In the genomic region with DNA sequence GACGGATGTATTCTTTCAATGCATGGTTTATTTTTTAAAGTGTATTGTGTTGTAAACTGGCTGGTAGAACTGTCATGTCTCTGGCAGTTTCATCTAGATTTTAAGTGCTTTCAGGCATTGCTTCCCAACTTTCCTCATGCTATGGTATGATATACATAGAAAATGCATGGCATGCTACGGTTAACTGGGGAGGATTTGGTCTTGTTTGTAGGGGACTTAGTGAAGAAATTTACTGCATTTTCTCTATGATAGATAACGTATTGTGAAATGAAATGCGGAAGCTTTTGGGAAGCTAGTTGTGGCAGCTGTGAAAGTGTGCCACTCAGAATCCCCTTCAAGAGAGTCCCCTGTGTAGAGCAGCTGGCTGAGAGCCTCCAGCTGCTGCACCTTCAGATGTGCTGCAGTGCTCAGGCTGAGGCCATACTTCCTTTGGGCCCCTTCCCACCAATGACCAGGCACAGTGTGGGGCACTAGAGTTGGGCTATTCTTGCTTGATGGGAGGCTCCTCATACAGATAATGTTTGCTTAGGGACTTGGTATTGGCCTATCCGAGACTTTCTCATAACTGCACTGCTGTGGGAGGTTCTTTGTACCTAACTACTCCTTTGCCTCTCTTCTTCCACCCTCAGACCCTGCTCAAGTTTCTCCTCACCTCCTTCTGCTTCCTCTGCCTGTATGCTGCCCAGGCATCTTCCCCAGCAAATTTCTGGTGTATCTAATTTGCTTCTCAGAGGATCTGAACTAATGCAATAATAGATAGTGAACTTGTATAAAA, we compare ENCODE assay signal across 13 cellular contexts. TPM values are rescaled to one million over a fixed set of nuclear protein-coding genes. Genes with fewer than 3 reads are reported as not detected.
DNase-seq lines count a peak whose midpoint lies in the region; ATAC-seq and TF ChIP-seq lines count a peak whose summit lies in the region.
"Had no signal": no experiment of that assay in that cellular context is flagged by ENCODE, and none has a peak within 500 bp of the region (broad histone marks: within the 10 kb centered on the region; RNA-seq: fewer than 3 reads in every experiment).

No MANE protein-coding gene starts in this region.

- BruUV-seq in MCF 10A (replicated peaks; lab: Mats Ljungman, UMichigan) (no TSS peak), mammary epithelial cell (replicated peaks; lab: Mats Ljungman, UMichigan) (no TSS peak)

- DNase-seq in MCF 10A (ENCODE audit: unreplicated experiment), result no peak
- DNase-seq in mammary epithelial cell, result no peak
- no peak for DNase-seq in central memory CD8-positive, alpha-beta T cell (ENCODE audit: low spot score in 2 of 2)
- DNase-seq in substantia nigra (lab: John Stamatoyannopoulos, UW), result no peak
- DNase-seq in NCI-H128 (lab: John Stamatoyannopoulos, UW; ENCODE audit: unreplicated experiment), result no peak
- no peak for DNase-seq in putamen (ENCODE audit: low spot score)
- no peak for DNase-seq in NCI-H510A treated with DMSO at 0.1 percent for 48 hours (lab: John Stamatoyannopoulos, UW)
- DNase-seq: activated CD4-positive, alpha-beta T cell treated with anti-CD3 and anti-CD28 coated beads, Interleukin-2, amount 50 U/mL, for 4 hours; adrenal gland; NCI-H187 treated with DMSO at 0.1 percent for 48 hours; nucleus accumbens had no signal

- no peak overlapping the region for H2AFZ ChIP-seq in mammary epithelial cell (ENCODE audit: low read depth, low read length)

- no peak overlapping the region for H3K27ac ChIP-seq in mammary epithelial cell (ENCODE audit: insufficient read depth, low read depth, low read length)
- H3K27ac ChIP-seq in substantia nigra (ENCODE audit: low read depth, low read length, poor library complexity, severe bottlenecking), result peak overlapping the region; percentile 6
- H3K27ac ChIP-seq: adrenal gland, vagina had no signal

- peak; percentile 74 for ATAC-seq in HG03432 (IDR thresholded peaks at IDR 0.05; ENCODE audit: unreplicated experiment)
- no peak for ATAC-seq in central memory CD8-positive, alpha-beta T cell (replicated peaks; ENCODE audit: extremely low read depth, poor library complexity, severe bottlenecking)

- peaks cover 20% of the 10 kb centered on the region for H3K4me1 Mint-ChIP-seq in MCF 10A (ENCODE audit: insufficient read depth, unreplicated experiment)
- peaks cover 29% of the 10 kb centered on the region for H3K4me1 Mint-ChIP-seq in central memory CD8-positive, alpha-beta T cell

- H3K36me3 ChIP-seq in mammary epithelial cell (ENCODE audit: insufficient read depth, low read length), result no peaks in the 10 kb centered on the region
- H3K36me3 ChIP-seq: adrenal gland, vagina had no signal

- in situ Hi-C loops in mammary epithelial cell (cut with MboI; ENCODE audit: low sequenced_read_pairs in 2 of 2), result no loop called here

- H3K4me3 Mint-ChIP-seq in MCF 10A (ENCODE audit: unreplicated experiment), result no peak overlapping the region
- H3K4me3 Mint-ChIP-seq in central memory CD8-positive, alpha-beta T cell, result no peak overlapping the region

- CTCF ChIA-PET in MCF 10A (lab: Yijun Ruan, JAX) (interaction anchor here (4.0 kb wide), 1 partner anchor 158 kb away, joined by 28 read pairs; no protein-coding TSS in a partner anchor), mammary epithelial cell (lab: Charles Lee; ENCODE audit: low non-redundant PET) (no interaction called here)

- no peak overlapping the region for H3K9ac ChIP-seq in mammary epithelial cell (ENCODE audit: insufficient read depth, low read length)

- peak overlapping the region; percentile 43 for H3K27ac Mint-ChIP-seq in MCF 10A (ENCODE audit: low read depth, unreplicated experiment)
- H3K27ac Mint-ChIP-seq in central memory CD8-positive, alpha-beta T cell (ENCODE audit: low read depth), result peak overlapping the region; percentile 42

- no peaks in the 10 kb centered on the region for H3K4me1 ChIP-seq in mammary epithelial cell (ENCODE audit: insufficient read depth, low read length)

- dilution Hi-C loops in mammary epithelial cell (cut with HindIII; ENCODE audit: low sequenced_read_pairs), result no loop called here

- H3K9me3 Mint-ChIP-seq in MCF 10A (ENCODE audit: unreplicated experiment), result no peaks in the 10 kb centered on the region
- no peaks in the 10 kb centered on the region for H3K9me3 Mint-ChIP-seq in central memory CD8-positive, alpha-beta T cell

- H4K20me1 ChIP-seq in mammary epithelial cell (ENCODE audit: insufficient read depth, low read length), result no peaks in the 10 kb centered on the region

- H3K27me3 Mint-ChIP-seq in MCF 10A (ENCODE audit: insufficient read depth, unreplicated experiment), result no peaks in the 10 kb centered on the region
- no peaks in the 10 kb centered on the region for H3K27me3 Mint-ChIP-seq in central memory CD8-positive, alpha-beta T cell

- intact Hi-C loops in MCF 10A (cut with micrococcal nuclease) (no loop called here), mammary epithelial cell (cut with micrococcal nuclease) (no loop called here)

- 99% methylated on average over 5 of the region's 5 CpGs for WGBS in mammary epithelial cell (ENCODE audit: low coverage, missing lambda C conversion rate)

- no peak overlapping the region for H3K4me3 ChIP-seq in mammary epithelial cell (replicated peaks in 1 of 3; ENCODE audit: insufficient read depth in 1 of 3, low read depth in 2 of 3, low read length in 3 of 3)
- H3K4me3 ChIP-seq: adrenal gland, vagina had no signal

- H3K27me3 ChIP-seq in mammary epithelial cell (ENCODE audit: insufficient read depth, low read length), result no peaks in the 10 kb centered on the region
- H3K27me3 ChIP-seq: adrenal gland, vagina had no signal

- peaks cover under 1% of the 10 kb centered on the region for H3K36me3 Mint-ChIP-seq in MCF 10A (ENCODE audit: insufficient read depth, unreplicated experiment)
- peaks cover 5% of the 10 kb centered on the region for H3K36me3 Mint-ChIP-seq in central memory CD8-positive, alpha-beta T cell (ENCODE audit: insufficient read depth)

- peaks cover 93% of the 10 kb centered on the region for H3K79me2 ChIP-seq in mammary epithelial cell (ENCODE audit: insufficient read depth, low read length)

- H3K4me2 ChIP-seq in mammary epithelial cell (ENCODE audit: insufficient read depth, low read depth, low read length), result no peak overlapping the region

- H3K9me3 ChIP-seq in mammary epithelial cell (replicated peaks; ENCODE audit: insufficient read depth, low read length), result no peaks in the 10 kb centered on the region
- H3K9me3 ChIP-seq: adrenal gland, vagina had no signal

- POLR2A ChIA-PET in MCF 10A (lab: Yijun Ruan, JAX), result no interaction called here

- TF ChIP-seq CTCF in MCF 10A (IDR thresholded peaks at IDR 0.05; ENCODE audit: unreplicated experiment), result no peak
- no peak for TF ChIP-seq CTCF in mammary epithelial cell (conservative IDR thresholded peaks at IDR 0.05 in 1 of 2, IDR thresholded peaks at IDR 0.05 in 1 of 2; ENCODE audit: extremely low read depth in 1 of 2, insufficient read depth in 1 of 2, low read depth in 1 of 2, low read length in 2 of 2)

RNA-seq across cellular contexts. Expression of gene KIAA1549L, which starts 51.5 kb away (rescaled TPM):
- total RNA-seq in MCF 10A (2022) (0.16 TPM in 1 of 2 replicates, not detected in the other), mammary epithelial cell (10 to 100 TPM; 12.3 to 14.9 TPM)
- polyA plus RNA-seq in mammary epithelial cell, result 4.8 TPM
- 10.1 TPM for polyA minus RNA-seq in mammary epithelial cell

Comparison
In these comparisons a context has a peak if more than half of its experiments do, and no peak if none do; other contexts are left out.
1. RNA of gene KIAA1549L, which starts 51.5 kb away (total RNA-seq): 12.3 to 14.9 TPM in mammary epithelial cell; 0.16 TPM in MCF 10A; every median in the first group is over 10 times any median in the second.